1 cellular context compared by ENCODE assay signal in the genomic region with DNA sequence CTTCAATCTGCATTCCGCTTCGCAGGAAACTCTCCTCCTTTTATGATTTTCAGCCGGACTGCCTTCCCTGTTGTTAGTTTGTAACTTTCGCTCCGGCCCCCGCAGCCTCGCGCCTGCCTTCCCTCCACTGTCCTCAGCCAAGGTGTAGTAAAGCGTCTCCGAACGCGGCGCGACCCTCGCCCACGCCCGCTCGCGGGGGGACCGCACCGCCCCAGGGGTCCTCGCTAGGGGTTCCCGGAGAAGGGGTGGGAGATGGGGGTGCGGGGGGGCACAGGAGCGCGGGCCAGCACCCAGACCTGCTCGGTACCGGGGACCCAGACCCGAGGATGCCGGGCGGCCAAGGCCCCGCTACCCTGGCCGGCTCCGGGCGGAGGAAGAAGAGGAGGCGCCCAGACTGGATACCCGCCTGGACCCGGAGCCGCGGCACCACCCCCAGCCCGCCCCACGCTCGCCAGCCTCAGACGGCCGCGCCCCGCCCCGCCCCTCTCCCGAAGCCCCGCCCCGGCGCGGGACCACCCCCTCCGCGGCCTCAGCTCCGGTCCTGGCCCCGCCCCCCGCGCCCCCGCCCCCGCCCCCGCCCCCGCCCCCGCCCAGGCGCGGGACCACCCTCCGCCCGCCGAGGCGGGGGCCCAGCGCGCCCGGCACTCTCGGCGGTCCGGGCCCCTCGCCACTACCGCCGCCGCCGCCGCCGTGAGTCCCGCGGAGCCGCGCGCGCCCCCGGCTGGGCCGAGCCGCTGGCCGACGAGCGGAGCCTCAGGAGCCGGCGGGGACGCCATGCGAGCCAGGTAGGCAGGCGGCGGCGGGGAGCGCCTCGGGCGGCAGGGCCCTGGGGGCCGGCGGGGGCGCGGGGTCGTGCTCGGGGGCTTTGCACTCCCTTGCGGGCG.
TF ChIP-seq lines count a peak whose summit lies in the region.

A gene with protein sequence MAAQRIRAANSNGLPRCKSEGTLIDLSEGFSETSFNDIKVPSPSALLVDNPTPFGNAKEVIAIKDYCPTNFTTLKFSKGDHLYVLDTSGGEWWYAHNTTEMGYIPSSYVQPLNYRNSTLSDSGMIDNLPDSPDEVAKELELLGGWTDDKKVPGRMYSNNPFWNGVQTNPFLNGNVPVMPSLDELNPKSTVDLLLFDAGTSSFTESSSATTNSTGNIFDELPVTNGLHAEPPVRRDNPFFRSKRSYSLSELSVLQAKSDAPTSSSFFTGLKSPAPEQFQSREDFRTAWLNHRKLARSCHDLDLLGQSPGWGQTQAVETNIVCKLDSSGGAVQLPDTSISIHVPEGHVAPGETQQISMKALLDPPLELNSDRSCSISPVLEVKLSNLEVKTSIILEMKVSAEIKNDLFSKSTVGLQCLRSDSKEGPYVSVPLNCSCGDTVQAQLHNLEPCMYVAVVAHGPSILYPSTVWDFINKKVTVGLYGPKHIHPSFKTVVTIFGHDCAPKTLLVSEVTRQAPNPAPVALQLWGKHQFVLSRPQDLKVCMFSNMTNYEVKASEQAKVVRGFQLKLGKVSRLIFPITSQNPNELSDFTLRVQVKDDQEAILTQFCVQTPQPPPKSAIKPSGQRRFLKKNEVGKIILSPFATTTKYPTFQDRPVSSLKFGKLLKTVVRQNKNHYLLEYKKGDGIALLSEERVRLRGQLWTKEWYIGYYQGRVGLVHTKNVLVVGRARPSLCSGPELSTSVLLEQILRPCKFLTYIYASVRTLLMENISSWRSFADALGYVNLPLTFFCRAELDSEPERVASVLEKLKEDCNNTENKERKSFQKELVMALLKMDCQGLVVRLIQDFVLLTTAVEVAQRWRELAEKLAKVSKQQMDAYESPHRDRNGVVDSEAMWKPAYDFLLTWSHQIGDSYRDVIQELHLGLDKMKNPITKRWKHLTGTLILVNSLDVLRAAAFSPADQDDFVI (plus strand): TSS at position 632 of the 884 bp plus-strand sequence. CDS start 82,986 bp downstream, outside the sequence.

TF ChIP-seq in HepG2, 621 proteins besides CTCF, POLR2A, EP300 and RAD21 (continued from another document and continues in another):
- TF ChIP-seq NCOA5 (CRISPR knock-in tag; IDR thresholded peaks at IDR 0.05) (no peak), TAF1 (CRISPR knock-in tag; IDR thresholded peaks at IDR 0.05) (no peak), PREB (CRISPR knock-in tag; IDR thresholded peaks at IDR 0.05) (no peak), ETV6 (CRISPR knock-in tag; conservative IDR thresholded peaks at IDR 0.05) (no peak), ZFP37 (CRISPR knock-in tag; IDR thresholded peaks at IDR 0.05; ENCODE audit: borderline replicate concordance) (no peak), GABPB1 (CRISPR knock-in tag; IDR thresholded peaks at IDR 0.05) (no peak; the same call in 1 of the 2 replicates), GFI1 (CRISPR knock-in tag; IDR thresholded peaks at IDR 0.05; ENCODE audit: borderline replicate concordance) (no peak), SOX13 (IDR thresholded peaks at IDR 0.05) (no peak), SOX13 (CRISPR knock-in tag; conservative IDR thresholded peaks at IDR 0.05 in 1 of 2, IDR thresholded peaks at IDR 0.05 in 1 of 2) (no peak), RORA (CRISPR knock-in tag; IDR thresholded peaks at IDR 0.05) (no peak), ZNF576 (CRISPR knock-in tag; IDR thresholded peaks at IDR 0.05) (no peak), ISX (CRISPR knock-in tag; conservative IDR thresholded peaks at IDR 0.05) (no peak), RARG (CRISPR knock-in tag; IDR thresholded peaks at IDR 0.05; ENCODE audit: low read depth) (no peak), ZBTB3 (CRISPR knock-in tag; IDR thresholded peaks at IDR 0.05; ENCODE audit: borderline replicate concordance, low read depth) (no peak), MLLT10 (CRISPR knock-in tag; IDR thresholded peaks at IDR 0.05) (no peak), ZNF773 (CRISPR knock-in tag; IDR thresholded peaks at IDR 0.05; ENCODE audit: borderline replicate concordance) (no peak), FLYWCH1 (CRISPR knock-in tag; IDR thresholded peaks at IDR 0.05) (no peak), ARNTL (CRISPR knock-in tag; IDR thresholded peaks at IDR 0.05) (no peak), ARNT2 (CRISPR knock-in tag; IDR thresholded peaks at IDR 0.05; ENCODE audit: low read depth) (no peak), SKI (IDR thresholded peaks at IDR 0.05; ENCODE audit: partially characterized antibody) (peak; percentile 36), MAZ (IDR thresholded peaks at IDR 0.05; ENCODE audit: borderline replicate concordance, low read depth, low read length) (no peak), MAZ (CRISPR knock-in tag; IDR thresholded peaks at IDR 0.05; ENCODE audit: low read depth) (peak; percentile 62), CCDC6 (CRISPR knock-in tag; IDR thresholded peaks at IDR 0.05) (no peak), RCOR2 (CRISPR knock-in tag; IDR thresholded peaks at IDR 0.05) (no peak), STAG1 (CRISPR knock-in tag; IDR thresholded peaks at IDR 0.05) (peak; percentile 21; the same call in 1 of the 2 replicates), HNF4G (IDR thresholded peaks at IDR 0.05; ENCODE audit: borderline replicate concordance, low read depth, low read length) (no peak), HNF4G (CRISPR knock-in tag; IDR thresholded peaks at IDR 0.05; ENCODE audit: borderline replicate concordance, low read depth) (no peak), ZNF281 (CRISPR knock-in tag; IDR thresholded peaks at IDR 0.05; ENCODE audit: borderline replicate concordance) (no peak), CC2D1A (CRISPR knock-in tag; IDR thresholded peaks at IDR 0.05) (no peak), RBFOX2 (IDR thresholded peaks at IDR 0.05; ENCODE audit: low read depth, low read length) (peak; percentile 48), CENPX (CRISPR knock-in tag; IDR thresholded peaks at IDR 0.05) (no peak), DNMT1 (CRISPR knock-in tag; IDR thresholded peaks at IDR 0.05) (no peak), RBM22 (optimal IDR thresholded peaks at IDR 0.05; ENCODE audit: low read length) (no peak), ZNF790 (CRISPR knock-in tag; IDR thresholded peaks at IDR 0.05; ENCODE audit: borderline replicate concordance) (no peak), KLF12 (CRISPR knock-in tag; IDR thresholded peaks at IDR 0.05; ENCODE audit: borderline replicate concordance) (no peak), THAP8 (CRISPR knock-in tag; IDR thresholded peaks at IDR 0.05; ENCODE audit: borderline replicate concordance) (no peak), ZNF232 (CRISPR knock-in tag; IDR thresholded peaks at IDR 0.05; ENCODE audit: borderline replicate concordance) (no peak), ZSCAN22 (CRISPR knock-in tag; IDR thresholded peaks at IDR 0.05) (no peak), ZNF629 (CRISPR knock-in tag; conservative IDR thresholded peaks at IDR 0.05) (no peak), RFXAP (CRISPR knock-in tag; IDR thresholded peaks at IDR 0.05; ENCODE audit: borderline replicate concordance) (no peak), MAFF (IDR thresholded peaks at IDR 0.05; ENCODE audit: low read depth, low read length) (no peak), TEAD3 (CRISPR knock-in tag; optimal IDR thresholded peaks at IDR 0.05; ENCODE audit: borderline replicate concordance) (no peak), NONO (IDR thresholded peaks at IDR 0.05) (no peak), NONO (CRISPR knock-in tag; conservative IDR thresholded peaks at IDR 0.05) (0 out of 2 replicates have a peak, but pooled peaks have one; percentile 24)
- TF ChIP-seq, protein P1, sequence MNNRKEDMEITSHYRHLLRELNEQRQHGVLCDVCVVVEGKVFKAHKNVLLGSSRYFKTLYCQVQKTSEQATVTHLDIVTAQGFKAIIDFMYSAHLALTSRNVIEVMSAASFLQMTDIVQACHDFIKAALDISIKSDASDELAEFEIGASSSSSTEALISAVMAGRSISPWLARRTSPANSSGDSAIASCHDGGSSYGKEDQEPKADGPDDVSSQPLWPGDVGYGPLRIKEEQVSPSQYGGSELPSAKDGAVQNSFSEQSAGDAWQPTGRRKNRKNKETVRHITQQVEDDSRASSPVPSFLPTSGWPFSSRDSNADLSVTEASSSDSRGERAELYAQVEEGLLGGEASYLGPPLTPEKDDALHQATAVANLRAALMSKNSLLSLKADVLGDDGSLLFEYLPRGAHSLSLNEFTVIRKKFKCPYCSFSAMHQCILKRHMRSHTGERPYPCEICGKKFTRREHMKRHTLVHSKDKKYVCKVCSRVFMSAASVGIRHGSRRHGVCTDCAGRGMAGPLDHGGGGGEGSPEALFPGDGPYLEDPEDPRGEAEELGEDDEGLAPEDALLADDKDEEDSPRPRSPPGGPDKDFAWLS (CRISPR knock-in tag; IDR thresholded peaks at IDR 0.05; ENCODE audit: borderline replicate concordance) = no peak
- TF ChIP-seq, protein P2, sequence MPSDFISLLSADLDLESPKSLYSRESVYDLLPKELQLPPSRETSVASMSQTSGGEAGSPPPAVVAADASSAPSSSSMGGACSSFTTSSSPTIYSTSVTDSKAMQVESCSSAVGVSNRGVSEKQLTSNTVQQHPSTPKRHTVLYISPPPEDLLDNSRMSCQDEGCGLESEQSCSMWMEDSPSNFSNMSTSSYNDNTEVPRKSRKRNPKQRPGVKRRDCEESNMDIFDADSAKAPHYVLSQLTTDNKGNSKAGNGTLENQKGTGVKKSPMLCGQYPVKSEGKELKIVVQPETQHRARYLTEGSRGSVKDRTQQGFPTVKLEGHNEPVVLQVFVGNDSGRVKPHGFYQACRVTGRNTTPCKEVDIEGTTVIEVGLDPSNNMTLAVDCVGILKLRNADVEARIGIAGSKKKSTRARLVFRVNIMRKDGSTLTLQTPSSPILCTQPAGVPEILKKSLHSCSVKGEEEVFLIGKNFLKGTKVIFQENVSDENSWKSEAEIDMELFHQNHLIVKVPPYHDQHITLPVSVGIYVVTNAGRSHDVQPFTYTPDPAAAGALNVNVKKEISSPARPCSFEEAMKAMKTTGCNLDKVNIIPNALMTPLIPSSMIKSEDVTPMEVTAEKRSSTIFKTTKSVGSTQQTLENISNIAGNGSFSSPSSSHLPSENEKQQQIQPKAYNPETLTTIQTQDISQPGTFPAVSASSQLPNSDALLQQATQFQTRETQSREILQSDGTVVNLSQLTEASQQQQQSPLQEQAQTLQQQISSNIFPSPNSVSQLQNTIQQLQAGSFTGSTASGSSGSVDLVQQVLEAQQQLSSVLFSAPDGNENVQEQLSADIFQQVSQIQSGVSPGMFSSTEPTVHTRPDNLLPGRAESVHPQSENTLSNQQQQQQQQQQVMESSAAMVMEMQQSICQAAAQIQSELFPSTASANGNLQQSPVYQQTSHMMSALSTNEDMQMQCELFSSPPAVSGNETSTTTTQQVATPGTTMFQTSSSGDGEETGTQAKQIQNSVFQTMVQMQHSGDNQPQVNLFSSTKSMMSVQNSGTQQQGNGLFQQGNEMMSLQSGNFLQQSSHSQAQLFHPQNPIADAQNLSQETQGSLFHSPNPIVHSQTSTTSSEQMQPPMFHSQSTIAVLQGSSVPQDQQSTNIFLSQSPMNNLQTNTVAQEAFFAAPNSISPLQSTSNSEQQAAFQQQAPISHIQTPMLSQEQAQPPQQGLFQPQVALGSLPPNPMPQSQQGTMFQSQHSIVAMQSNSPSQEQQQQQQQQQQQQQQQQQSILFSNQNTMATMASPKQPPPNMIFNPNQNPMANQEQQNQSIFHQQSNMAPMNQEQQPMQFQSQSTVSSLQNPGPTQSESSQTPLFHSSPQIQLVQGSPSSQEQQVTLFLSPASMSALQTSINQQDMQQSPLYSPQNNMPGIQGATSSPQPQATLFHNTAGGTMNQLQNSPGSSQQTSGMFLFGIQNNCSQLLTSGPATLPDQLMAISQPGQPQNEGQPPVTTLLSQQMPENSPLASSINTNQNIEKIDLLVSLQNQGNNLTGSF (CRISPR knock-in tag; IDR thresholded peaks at IDR 0.05) = no peak
